10 cellular contexts compared by ENCODE assay signal in the genomic region with DNA sequence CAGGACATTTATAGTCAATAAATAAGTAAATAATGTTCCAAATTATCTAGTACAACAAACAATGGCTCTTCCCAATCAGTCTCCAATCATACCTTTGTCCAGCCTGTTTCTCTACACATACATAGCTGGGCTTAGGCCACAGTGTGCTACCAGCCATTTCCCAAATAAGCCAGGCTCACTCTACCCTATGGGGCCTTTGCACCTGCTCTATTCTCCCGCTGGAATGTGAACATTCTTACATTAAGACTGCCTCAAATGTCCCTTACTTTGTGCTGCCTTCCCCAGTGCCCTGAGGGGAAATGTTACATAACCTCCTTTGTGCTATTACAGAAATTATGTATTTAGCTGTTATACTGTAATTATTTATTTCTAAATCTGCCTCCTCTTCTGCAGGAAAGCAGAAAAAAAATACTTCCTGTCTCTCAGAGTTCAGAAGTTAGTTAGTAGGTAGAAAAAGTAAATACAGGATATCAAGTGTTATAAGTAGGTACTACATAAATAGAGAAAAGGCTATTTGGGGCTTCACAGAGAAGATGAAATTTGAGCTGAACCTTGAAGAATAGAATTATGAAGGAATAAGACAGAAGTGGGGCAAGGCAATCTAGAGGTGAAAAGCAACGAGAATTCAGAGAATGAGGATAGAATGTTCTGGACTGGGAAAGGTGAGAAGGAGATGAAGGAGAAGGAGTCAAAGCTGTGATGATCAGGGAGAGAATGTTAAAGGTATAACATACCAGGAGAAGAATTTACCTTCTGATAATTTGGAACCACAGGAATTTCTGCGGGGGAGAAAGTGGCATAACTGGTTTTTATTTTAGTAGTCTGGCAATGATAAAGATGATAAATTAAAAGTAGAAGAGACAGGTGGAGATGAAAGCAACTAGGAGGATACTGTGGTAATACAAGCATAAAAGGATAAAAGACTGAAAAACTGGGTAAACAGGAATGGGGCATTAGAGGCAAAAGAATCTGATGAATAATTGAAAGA. TPM values are rescaled to one million over a fixed set of nuclear protein-coding genes. Genes with fewer than 3 reads are reported as not detected.
DNase-seq lines count a peak whose midpoint lies in the region; ATAC-seq, FAIRE-seq and TF ChIP-seq lines count a peak whose summit lies in the region.
"Had no signal": no experiment of that assay in that cellular context is flagged by ENCODE, and none has a peak within 500 bp of the region (broad histone marks: within the 10 kb centered on the region; RNA-seq: fewer than 3 reads in every experiment).

No MANE protein-coding gene starts in this region.

- H3K4me2 ChIP-seq in H1 (ENCODE audit: insufficient read depth in 1 of 2, low read depth in 2 of 2, low read length in 2 of 2): no peak overlapping the region

- intact Hi-C loops in thyroid gland (cut with DNase I): no loop called here

- FAIRE-seq in H1 (lab: Jason Lieb, UNC) (no peak), GM19239 (lab: Jason Lieb, UNC) (no peak)

- H2BK120ac ChIP-seq in H1 (replicated peaks; ENCODE audit: low read depth, low read length): no peak overlapping the region

- no peak overlapping the region for H3K23ac ChIP-seq in H1 (ENCODE audit: insufficient read length)

- H3K9me3 ChIP-seq in H1 (ENCODE audit: insufficient read depth in 2 of 2, low read depth in 1 of 2, low read length in 1 of 2): no peaks in the 10 kb centered on the region
- H3K9me3 ChIP-seq in thyroid gland: no peaks in the 10 kb centered on the region
- H3K9me3 ChIP-seq: BE2C had no signal

- no peak overlapping the region for H3K9ac ChIP-seq in H1 (replicated peaks in 1 of 4; ENCODE audit: extremely low read depth in 1 of 4, low read depth in 3 of 4, low read length in 3 of 4)

- H3K79me2 ChIP-seq in H1 (ENCODE audit: control insufficient read depth in 1 of 2, insufficient read depth in 2 of 2, low read length in 2 of 2): peaks cover 5 to 81% of the 10 kb centered on the region in 2 experiments; a peak in 3 of 4 replicates

- no peak overlapping the region for H2BK5ac ChIP-seq in H1 (ENCODE audit: low read depth, low read length)

- H2AFZ ChIP-seq in H1 (ENCODE audit: low read length): no peak overlapping the region

- H3K27ac ChIP-seq in H1 (ENCODE audit: low read depth, low read length) (no peak overlapping the region), thyroid gland (no peak overlapping the region)

- H3K23me2 ChIP-seq in H1 (ENCODE audit: low read depth, low read length): peaks cover 1% of the 10 kb centered on the region; the same call in 1 of the 2 replicates

- no peak overlapping the region for H3K4ac ChIP-seq in H1 (replicated peaks; ENCODE audit: insufficient read length, low read depth, low read length)

- H2BK12ac ChIP-seq in H1 (ENCODE audit: low read depth, low read length): no peak overlapping the region

- no peak overlapping the region for H3K4me3 ChIP-seq in H1 (ENCODE audit: extremely low read depth in 1 of 4, insufficient read depth in 2 of 4, low read depth in 3 of 4, low read length in 4 of 4)
- H3K4me3 ChIP-seq in thyroid gland (replicated peaks in 1 of 3): no peak overlapping the region

- H3K14ac ChIP-seq in H1 (ENCODE audit: insufficient read length): no peak overlapping the region

- no peak overlapping the region for H2BK15ac ChIP-seq in H1 (ENCODE audit: low read length)

- no peak overlapping the region for H4K91ac ChIP-seq in H1 (replicated peaks; ENCODE audit: insufficient read length, low read length)

- POLR2A ChIA-PET in H1 (lab: Charles Lee; ENCODE audit: partially characterized antibody): no interaction called here

- TF ChIP-seq CTCF in H1 (IDR thresholded peaks at IDR 0.05; ENCODE audit: control extremely low read depth in 1 of 3, insufficient read depth in 1 of 3, low read depth in 1 of 3, low read length in 3 of 3) (no peak), thyroid gland (IDR thresholded peaks at IDR 0.05) (no peak)

- H3K27ac Mint-ChIP-seq in activated T-cell treated with anti-CD3 and anti-CD28 coated beads, Interleukin-2, amount 50 U/mL, for 24 hours: peak overlapping the region; percentile 5
- peak overlapping the region; percentile 50 for H3K27ac Mint-ChIP-seq in stimulated activated effector memory CD8-positive, alpha-beta T cell treated with anti-CD3 and anti-CD28 coated beads, Interleukin-12 subunit alpha, Interleukin-12 subunit beta, amount 100 ng/mL, for 72 hours
- H3K27ac Mint-ChIP-seq: activated CD4-positive, alpha-beta T cell treated with anti-CD3 and anti-CD28 coated beads, Interleukin-2, amount 10 ng/mL, durations not matched to agents 24 days and 14 days had no signal

- H3K79me1 ChIP-seq in H1 (ENCODE audit: low read depth, low read length): peaks cover 5% of the 10 kb centered on the region; the same call in 1 of the 2 replicates

- CTCF ChIA-PET in H1 (lab: Charles Lee; ENCODE audit: partially characterized antibody): no interaction called here

- H3K4me3 Mint-ChIP-seq in activated T-cell treated with anti-CD3 and anti-CD28 coated beads, Interleukin-2, amount 50 U/mL, for 24 hours: no peak overlapping the region
- H3K4me3 Mint-ChIP-seq in stimulated activated effector memory CD8-positive, alpha-beta T cell treated with anti-CD3 and anti-CD28 coated beads, Interleukin-12 subunit alpha, Interleukin-12 subunit beta, amount 100 ng/mL, for 72 hours: no peak overlapping the region
- H3K4me3 Mint-ChIP-seq: activated CD4-positive, alpha-beta T cell treated with anti-CD3 and anti-CD28 coated beads, Interleukin-2, amount 10 ng/mL, durations not matched to agents 24 days and 14 days had no signal

- H3K36me3 ChIP-seq in H1 (ENCODE audit: control insufficient read depth in 2 of 4, insufficient read depth in 4 of 4, low read length in 3 of 4) (no peaks in the 10 kb centered on the region), thyroid gland (no peaks in the 10 kb centered on the region)
- H3K36me3 ChIP-seq: BE2C had no signal

- peaks cover 1 to 4% of the 10 kb centered on the region in 2 experiments for H4K20me1 ChIP-seq in H1 (replicated peaks in 1 of 2; ENCODE audit: control insufficient read depth in 1 of 2, insufficient read depth in 2 of 2, low read length in 2 of 2)

- no peak overlapping the region for H4K5ac ChIP-seq in H1 (ENCODE audit: insufficient read length, low read depth, low read length)

- H3K27me3 Mint-ChIP-seq in activated T-cell treated with anti-CD3 and anti-CD28 coated beads, Interleukin-2, amount 50 U/mL, for 24 hours: no peaks in the 10 kb centered on the region
- H3K27me3 Mint-ChIP-seq: activated CD4-positive, alpha-beta T cell treated with anti-CD3 and anti-CD28 coated beads, Interleukin-2, amount 10 ng/mL, durations not matched to agents 24 days and 14 days had no signal

- no peaks in the 10 kb centered on the region for H3K27me3 ChIP-seq in H1 (replicated peaks in 1 of 4; ENCODE audit: control insufficient read depth in 3 of 4, extremely low read depth in 1 of 4, insufficient read depth in 3 of 4, low read length in 3 of 4)
- H3K27me3 ChIP-seq in thyroid gland: no peaks in the 10 kb centered on the region
- H3K27me3 ChIP-seq: BE2C had no signal

- H3K9me3 Mint-ChIP-seq in activated T-cell treated with anti-CD3 and anti-CD28 coated beads, Interleukin-2, amount 50 U/mL, for 24 hours: no peaks in the 10 kb centered on the region
- H3K9me3 Mint-ChIP-seq in stimulated activated effector memory CD8-positive, alpha-beta T cell treated with anti-CD3 and anti-CD28 coated beads, Interleukin-12 subunit alpha, Interleukin-12 subunit beta, amount 100 ng/mL, for 72 hours: no peaks in the 10 kb centered on the region
- H3K9me3 Mint-ChIP-seq: activated CD4-positive, alpha-beta T cell treated with anti-CD3 and anti-CD28 coated beads, Interleukin-2, amount 10 ng/mL, durations not matched to agents 24 days and 14 days had no signal

- no peak overlapping the region for H2BK20ac ChIP-seq in H1 (ENCODE audit: low read length)

- H3K18ac ChIP-seq in H1 (ENCODE audit: extremely low read depth, low read length): no peak overlapping the region

- H3K4me1 Mint-ChIP-seq in activated T-cell treated with anti-CD3 and anti-CD28 coated beads, Interleukin-2, amount 50 U/mL, for 24 hours (ENCODE audit: low read depth): peaks cover 75% of the 10 kb centered on the region
- H3K4me1 Mint-ChIP-seq in stimulated activated effector memory CD8-positive, alpha-beta T cell treated with anti-CD3 and anti-CD28 coated beads, Interleukin-12 subunit alpha, Interleukin-12 subunit beta, amount 100 ng/mL, for 72 hours: peaks cover 55% of the 10 kb centered on the region

- no peak for TF ChIP-seq EP300 in H1 (IDR thresholded peaks at IDR 0.05; ENCODE audit: borderline replicate concordance in 1 of 2, low read depth in 2 of 2, low read length in 2 of 2)

- TF ChIP-seq RAD21 in H1 (IDR thresholded peaks at IDR 0.05 in 1 of 2, conservative IDR thresholded peaks at IDR 0.05 in 1 of 2; ENCODE audit: low read depth in 2 of 2, low read length in 2 of 2): no peak

- peaks cover 3% of the 10 kb centered on the region for H3K36me3 Mint-ChIP-seq in activated T-cell treated with anti-CD3 and anti-CD28 coated beads, Interleukin-2, amount 50 U/mL, for 24 hours (ENCODE audit: low read depth)
- peaks cover 6% of the 10 kb centered on the region for H3K36me3 Mint-ChIP-seq in stimulated activated effector memory CD8-positive, alpha-beta T cell treated with anti-CD3 and anti-CD28 coated beads, Interleukin-12 subunit alpha, Interleukin-12 subunit beta, amount 100 ng/mL, for 72 hours

- H3K56ac ChIP-seq in H1 (replicated peaks; ENCODE audit: insufficient read length, low read depth, low read length): no peak overlapping the region

- no peak for ATAC-seq in stimulated activated effector memory CD8-positive, alpha-beta T cell treated with anti-CD3 and anti-CD28 coated beads, Interleukin-12 subunit alpha, Interleukin-12 subunit beta, amount 100 ng/mL, for 72 hours

- no peaks in the 10 kb centered on the region for H3K4me1 ChIP-seq in H1 (replicated peaks in 1 of 4; ENCODE audit: control insufficient read depth in 3 of 4, insufficient read depth in 4 of 4, low read length in 3 of 4)
- peaks cover 22 to 38% of the 10 kb centered on the region in 2 donors for H3K4me1 ChIP-seq in thyroid gland
- H3K4me1 ChIP-seq: BE2C had no signal

- no peak overlapping the region for H2AK5ac ChIP-seq in H1 (ENCODE audit: low read depth, low read length)

- DNase-seq in activated T-cell treated with anti-CD3 and anti-CD28 coated beads, Interleukin-2, amount 50 U/mL, for 24 hours: no peak
- no peak for DNase-seq in activated T-cell treated with anti-CD3 and anti-CD28 coated beads, Interleukin-2, amount 50 U/mL, for 1 hour
- DNase-seq in NCI-H69 (lab: John Stamatoyannopoulos, UW) (peak; percentile 82), H1 (ENCODE audit: low read depth in 1 of 2, low spot score in 2 of 2) (no peak), thyroid gland (no peak), T1000 (lab: John Stamatoyannopoulos, UW) (no peak), GM19239 (ENCODE audit: insufficient read length, low spot score) (no peak)
- no peak for DNase-seq in stimulated activated effector memory CD8-positive, alpha-beta T cell treated with anti-CD3 and anti-CD28 coated beads, Interleukin-12 subunit alpha, Interleukin-12 subunit beta, amount 100 ng/mL, for 72 hours (ENCODE audit: low spot score in 2 of 2)
- DNase-seq: activated CD4-positive, alpha-beta T cell treated with anti-CD3 and anti-CD28 coated beads, Interleukin-2, amount 10 ng/mL, durations not matched to agents 24 days and 14 days; BE2C had no signal

- TF ChIP-seq POLR2A in H1 (IDR thresholded peaks at IDR 0.05; ENCODE audit: control extremely low read depth in 1 of 2, low read depth in 2 of 2, low read length in 2 of 2) (no peak), thyroid gland (IDR thresholded peaks at IDR 0.05) (no peak)

- no peak overlapping the region for H4K8ac ChIP-seq in H1 (ENCODE audit: extremely low read depth, insufficient read depth, low read length)

- 94% methylated on average over 3 of the region's 3 CpGs; no CpG with 5 or more reads in 1 of the 2 experiments for WGBS in H1 (ENCODE audit: extremely low coverage in 1 of 2, insufficient coverage in 1 of 2, insufficient read length in 1 of 2, insufficient replicate concordance in 2 of 2, low coverage in 1 of 2, low lambda C conversion rate in 2 of 2, missing lambda C conversion rate in 1 of 2), 2 experiments
- 67 to 74% methylated on average over 3 of the region's 3 CpGs for WGBS in thyroid gland, 2 donors

RNA-seq across cellular contexts. Expression of gene ROCK1, which starts 37.0 kb away (rescaled TPM):
- total RNA-seq in H1 (2021; fragmentation: NEBNext Ultra II Directional; extraction: Animal tissue kit (Norgen Biotek cat#: 25700)): 46.0 and 48.9 TPM in 2 replicates
- polyA plus RNA-seq in H1 (2011; rRNA removed): 4.2 TPM in 2 replicates
- polyA plus RNA-seq in H1 (2011; cell fraction: cytosol; rRNA removed): 8.6 TPM
- 9.4 TPM for polyA plus RNA-seq in H1 (2011; cell fraction: nucleus; rRNA removed)
- polyA plus RNA-seq in H1 (2012, experiment 1 of 2): 13.6 to 33.5 TPM (median 17.2 TPM) in 4 replicates
- polyA plus RNA-seq in H1 (2012, experiment 2 of 2): 1.1 TPM
- polyA plus RNA-seq in H1 (2013, experiment 1 of 2): 36.9 TPM
- polyA plus RNA-seq in H1 (2013, experiment 2 of 2): 32.5 TPM
- polyA minus RNA-seq in H1 (2011; rRNA and poly(A)+ RNA removed): 18.3 and 24.9 TPM in 2 replicates
- 15.1 TPM for polyA minus RNA-seq in H1 (2011; cell fraction: cytosol; rRNA and poly(A)+ RNA removed)
- polyA minus RNA-seq in H1 (2011; cell fraction: nucleus; rRNA and poly(A)+ RNA removed): 63.4 TPM
- 10 to 100 TPM; 45.3 to 68.9 (median 57.8) TPM for total RNA-seq in thyroid gland
